ENCODE assay signal across 8 cellular contexts in genomic region chr3:141412936-141413354, GRCh38. TPM values are rescaled to one million over a fixed set of nuclear protein-coding genes. Genes with fewer than 3 reads are reported as not detected.
DNase-seq lines count a peak whose midpoint lies in the region; ATAC-seq and TF ChIP-seq lines count a peak whose summit lies in the region.

No MANE protein-coding gene starts in this region.

- H3K27ac ChIP-seq in colonic mucosa (peak overlapping the region; percentile 85), tibial artery (peak overlapping the region; percentile 96 to 99)

- no peak for ATAC-seq in HG02884 (IDR thresholded peaks at IDR 0.05; ENCODE audit: unreplicated experiment)

- peak; percentile 81 for DNase-seq in AG08395 (ENCODE audit: low spot score)
- peak; percentile 32 for DNase-seq in NCI-H446 treated with DMSO at 0.1 percent for 48 hours (lab: John Stamatoyannopoulos, UW)
- DNase-seq in colonic mucosa = peak; percentile 73
- peak; percentile 88 for DNase-seq in midbrain (lab: John Stamatoyannopoulos, UW)
- peak; percentile 96 to 98 for DNase-seq in tibial artery
- no peak for DNase-seq in NOMO-1 (lab: John Stamatoyannopoulos, UW; ENCODE audit: unreplicated experiment in 2 of 2)
- no peak for DNase-seq in OCI-M2 (lab: John Stamatoyannopoulos, UW; ENCODE audit: unreplicated experiment)

- no peaks in the 10 kb centered on the region for H3K27me3 ChIP-seq in colonic mucosa
- H3K27me3 ChIP-seq in tibial artery = no peaks in the 10 kb centered on the region

- TF ChIP-seq CTCF in colonic mucosa (IDR thresholded peaks at IDR 0.05) (no peak), tibial artery (IDR thresholded peaks at IDR 0.05) (no peak)

- H3K9me3 ChIP-seq in colonic mucosa (no peaks in the 10 kb centered on the region), tibial artery (no peaks in the 10 kb centered on the region)

- H3K36me3 ChIP-seq in colonic mucosa = no peaks in the 10 kb centered on the region
- H3K36me3 ChIP-seq in tibial artery = peaks cover 9 to 31% (median 23%) of the 10 kb centered on the region in 3 donors

- H3K4me3 ChIP-seq in colonic mucosa = no peak overlapping the region
- H3K4me3 ChIP-seq in tibial artery = peak overlapping the region; percentile 37 to 47

- intact Hi-C loops in colonic mucosa (cut with DNase I) = no loop called here
- intact Hi-C loops in tibial artery (cut with DNase I; ENCODE audit: low total_unique reads) = no loop called here

- H3K9ac ChIP-seq in colonic mucosa (ENCODE audit: low read depth in 2 of 2, low read length in 2 of 2) = peak overlapping the region in 1 of 2 donors; percentile 48

- H3K4me1 ChIP-seq in colonic mucosa (peaks cover 29% of the 10 kb centered on the region), tibial artery (peaks cover 0 to 95% (median 72%) of the 10 kb centered on the region in 4 donors)

RNA-seq across cellular contexts. Expression of gene ZBTB38, which starts 44.6 kb away (rescaled TPM):
- total RNA-seq in colonic mucosa = 100 to 1,000 TPM in 1 of 2 donors, 10 to 100 TPM in 1; 95.5 to 112 TPM

Comparison
In these comparisons a context has a peak if more than half of its experiments do, and no peak if none do; other contexts are left out.
1. DNase-seq: peak in AG08395 (single experiment), NCI-H446 treated with DMSO at 0.1 percent for 48 hours (single experiment), colonic mucosa (single experiment), midbrain (single experiment) and tibial artery (2 of 2); none in NOMO-1 (0 of 2) and OCI-M2 (single experiment).